16 cellular contexts compared by ENCODE assay signal in genomic region chr9:125635888-125636287, GRCh38.
DNase-seq lines count a peak whose midpoint lies in the region; ATAC-seq and TF ChIP-seq lines count a peak whose summit lies in the region.
"Had no signal": no experiment of that assay in that cellular context is flagged by ENCODE, and none has a peak within 500 bp of the region (broad histone marks: within the 10 kb centered on the region; RNA-seq: fewer than 3 reads in every experiment).

No MANE protein-coding gene starts in this region.

- H3K23ac ChIP-seq in H9 (ENCODE audit: insufficient read length, low read depth, low read length): no peak overlapping the region

- H3K4me3 Mint-ChIP-seq in H9 (no peak overlapping the region), memory B cell (peak overlapping the region; percentile 40)
- H3K4me3 Mint-ChIP-seq: CD8-positive, alpha-beta T cell; neural progenitor cell; stimulated activated naive CD8-positive, alpha-beta T cell treated with anti-CD3 and anti-CD28 coated beads, Interleukin-15, Interleukin-2, amounts not matched to agents 100 ng/mL and 50 ng/mL, for 24 hours had no signal

- peak; percentile 12 for DNase-seq in NCI-H748 (lab: John Stamatoyannopoulos, UW; ENCODE audit: unreplicated experiment)
- DNase-seq in NCI-H748 treated with DMSO at 0.1 percent for 48 hours (lab: John Stamatoyannopoulos, UW): no peak
- DNase-seq in H9: no peak
- peak; percentile 62 to 78 for DNase-seq in SHP77 (lab: John Stamatoyannopoulos, UW)
- DNase-seq in memory B cell (ENCODE audit: low spot score in 2 of 2): no peak
- no peak for DNase-seq in anterior cingulate cortex (lab: John Stamatoyannopoulos, UW)
- DNase-seq in GM03348 (ENCODE audit: low spot score): no peak
- DNase-seq: activated effector memory CD4-positive, alpha-beta T cell treated with anti-CD3 and anti-CD28 coated beads, Interleukin-2, amount 50 U/mL, for 16 hours; CD8-positive, alpha-beta T cell; colonic mucosa; NCI-H1930; SIG-M5 had no signal

- no peak overlapping the region for H2AK5ac ChIP-seq in H9 (ENCODE audit: insufficient read length, low read length)

- H3K27me3 Mint-ChIP-seq in H9 (ENCODE audit: low read depth) (no peaks in the 10 kb centered on the region), memory B cell (no peaks in the 10 kb centered on the region)
- H3K27me3 Mint-ChIP-seq: stimulated activated naive CD8-positive, alpha-beta T cell treated with anti-CD3 and anti-CD28 coated beads, Interleukin-15, Interleukin-2, amounts not matched to agents 100 ng/mL and 50 ng/mL, for 24 hours had no signal

- H4K8ac ChIP-seq in H9 (replicated peaks; ENCODE audit: insufficient read length, low read depth, low read length): no peak overlapping the region

- TF ChIP-seq CTCF in H9 (conservative IDR thresholded peaks at IDR 0.05): no peak

- H3K27me3 ChIP-seq in H9 (ENCODE audit: insufficient read depth, low read length): no peaks in the 10 kb centered on the region
- H3K27me3 ChIP-seq: colonic mucosa, hepatocyte, neural progenitor cell had no signal

- no peak overlapping the region for H3K18ac ChIP-seq in H9 (ENCODE audit: insufficient read length, low read depth, low read length)

- no peak overlapping the region for H3K4me2 ChIP-seq in H9 (ENCODE audit: insufficient read depth, insufficient read length, low read length)
- H3K4me2 ChIP-seq: hepatocyte, neural progenitor cell had no signal

- no peaks in the 10 kb centered on the region for H3K23me2 ChIP-seq in H9 (ENCODE audit: insufficient read length, low read depth, low read length, poor library complexity, severe bottlenecking)

- no peak for ATAC-seq in memory B cell (ENCODE audit: low read depth)
- ATAC-seq in SK-N-SH treated with all-trans-retinoic acid at 6 μM for 48 hours: no peak
- ATAC-seq: CD8-positive, alpha-beta T cell had no signal

- H4K5ac ChIP-seq in H9 (ENCODE audit: insufficient read length, low read depth, low read length): no peak overlapping the region

- no peaks in the 10 kb centered on the region for H3K9me3 ChIP-seq in H9 (ENCODE audit: control insufficient read depth, low read depth, low read length)
- H3K9me3 ChIP-seq: colonic mucosa had no signal

- H4K20me1 ChIP-seq in H9 (ENCODE audit: control insufficient read depth, insufficient read depth, insufficient read length): no peaks in the 10 kb centered on the region

- H3K27ac Mint-ChIP-seq in H9: peak overlapping the region in 2 of 3 experiments; percentile 49 to 60; a peak in 2 of 7 replicates
- peak overlapping the region; percentile 6 for H3K27ac Mint-ChIP-seq in memory B cell
- H3K27ac Mint-ChIP-seq: CD8-positive, alpha-beta T cell; neural progenitor cell had no signal

- peaks cover 10% of the 10 kb centered on the region; the same call in 1 of the 2 replicates for H3K4me1 ChIP-seq in H9 (ENCODE audit: insufficient read depth, low read length)

- peaks cover 8% of the 10 kb centered on the region for H3K79me2 ChIP-seq in H9 (ENCODE audit: insufficient read depth, low read length)

- H3K4me1 Mint-ChIP-seq in H9: peaks cover 37 to 40% of the 10 kb centered on the region in 2 experiments
- peaks cover 69% of the 10 kb centered on the region for H3K4me1 Mint-ChIP-seq in memory B cell

- H3K79me1 ChIP-seq in H9 (ENCODE audit: insufficient read depth, low read depth, low read length, poor library complexity, severe bottlenecking): no peaks in the 10 kb centered on the region

- H2BK12ac ChIP-seq in H9 (ENCODE audit: insufficient read length, low read depth, low read length): no peak overlapping the region

- no peak overlapping the region for H3K4ac ChIP-seq in H9 (ENCODE audit: low read depth, low read length)

- no peak overlapping the region for H3K56ac ChIP-seq in H9 (ENCODE audit: insufficient read length, low read depth, low read length)

- H2BK15ac ChIP-seq in H9 (ENCODE audit: low read depth, low read length): no peak overlapping the region

- no peak overlapping the region for H4K91ac ChIP-seq in H9 (ENCODE audit: insufficient read length, low read depth, low read length)

- no peak overlapping the region for H3K14ac ChIP-seq in H9 (ENCODE audit: insufficient read depth, low read length)

- no peak overlapping the region for H3T11ph ChIP-seq in H9 (ENCODE audit: low read length)

- WGBS in H9 (ENCODE audit: extremely low coverage, insufficient read length, low lambda C conversion rate): no CpG with 5 or more reads among the region's 2 CpGs

- H3K9me3 Mint-ChIP-seq in H9: no peaks in the 10 kb centered on the region
- H3K9me3 Mint-ChIP-seq in memory B cell: no peaks in the 10 kb centered on the region
- H3K9me3 Mint-ChIP-seq: CD8-positive, alpha-beta T cell; neural progenitor cell; stimulated activated naive CD8-positive, alpha-beta T cell treated with anti-CD3 and anti-CD28 coated beads, Interleukin-15, Interleukin-2, amounts not matched to agents 100 ng/mL and 50 ng/mL, for 24 hours had no signal

- H2AFZ ChIP-seq in H9 (ENCODE audit: low read length): no peak overlapping the region
- H2AFZ ChIP-seq: hepatocyte, neural progenitor cell had no signal

- no peak overlapping the region for H3K27ac ChIP-seq in H9 (ENCODE audit: insufficient read length, low read depth, low read length)
- H3K27ac ChIP-seq: colonic mucosa, hepatocyte, neural progenitor cell had no signal

- no peak overlapping the region for H3K9ac ChIP-seq in H9 (ENCODE audit: extremely low read depth, insufficient read length, low read length)
- H3K9ac ChIP-seq: neural progenitor cell had no signal

- H2BK20ac ChIP-seq in H9 (ENCODE audit: low read depth, low read length, poor library complexity, severe bottlenecking): no peak overlapping the region

- 0 out of 7 replicates have a peak, but pooled peaks cover 0 to 3% (median 0%) of the 10 kb centered on the region in 3 experiments for H3K36me3 Mint-ChIP-seq in H9 (ENCODE audit: insufficient read depth in 1 of 3, low read depth in 3 of 3)
- H3K36me3 Mint-ChIP-seq in memory B cell: no peaks in the 10 kb centered on the region
- H3K36me3 Mint-ChIP-seq: neural progenitor cell had no signal

- H2BK5ac ChIP-seq in H9 (ENCODE audit: insufficient read length, low read length): no peak overlapping the region

- H2BK120ac ChIP-seq in H9 (ENCODE audit: low read depth, low read length, poor library complexity, severe bottlenecking): no peak overlapping the region

TF ChIP-seq in SK-N-SH treated with all-trans-retinoic acid at 6 μM for 48 hours, 23 proteins besides CTCF, POLR2A, EP300 and RAD21:
- TF ChIP-seq PPARA (CRISPR knock-in tag; IDR thresholded peaks at IDR 0.05; ENCODE audit: borderline replicate concordance) (no peak), ZFP3 (CRISPR knock-in tag; IDR thresholded peaks at IDR 0.05) (no peak), GLIS3 (CRISPR knock-in tag; IDR thresholded peaks at IDR 0.05) (no peak), ZNF70 (CRISPR knock-in tag; IDR thresholded peaks at IDR 0.05) (no peak), ZNF8 (CRISPR knock-in tag; IDR thresholded peaks at IDR 0.05) (no peak), SNAI2 (CRISPR knock-in tag; IDR thresholded peaks at IDR 0.05) (no peak), CSDC2 (CRISPR knock-in tag; IDR thresholded peaks at IDR 0.05) (no peak), ZC3H10 (CRISPR knock-in tag; IDR thresholded peaks at IDR 0.05) (no peak), BACH2 (CRISPR knock-in tag; IDR thresholded peaks at IDR 0.05; ENCODE audit: borderline replicate concordance) (no peak), CSRNP3 (CRISPR knock-in tag; IDR thresholded peaks at IDR 0.05) (no peak), ARNTL (CRISPR knock-in tag; IDR thresholded peaks at IDR 0.05; ENCODE audit: borderline replicate concordance, low read depth) (no peak), ZNF565 (CRISPR knock-in tag; conservative IDR thresholded peaks at IDR 0.05; ENCODE audit: low read depth) (no peak)

Comparison
In these comparisons a context has a peak if more than half of its experiments do, and no peak if none do; other contexts are left out.
1. DNase-seq: peak in NCI-H748 (single experiment) and SHP77 (2 of 2); none in NCI-H748 treated with DMSO at 0.1 percent for 48 hours (single experiment), H9 (single experiment), memory B cell (0 of 2), anterior cingulate cortex (0 of 58) and GM03348 (single experiment).